ENCODE assay signal across 10 cellular contexts in genomic region chr4:119370392-119370791, GRCh38. TPM values are rescaled to one million over a fixed set of nuclear protein-coding genes. Genes with fewer than 3 reads are reported as not detected.
A peak's percentile ranks its signal among the peaks of the same experiment; 100 is the strongest.
DNase-seq lines count a peak whose midpoint lies in the region; ATAC-seq and TF ChIP-seq lines count a peak whose summit lies in the region.
"Not testable (repeated sequence)": the region's sequence is repeated elsewhere in the genome, so short reads cannot be mapped to it uniquely, and the experiment has no call there.
"Had no signal": no experiment of that assay in that cellular context is flagged by ENCODE, and none has a peak within 500 bp of the region (broad histone marks: within the 10 kb centered on the region; RNA-seq: fewer than 3 reads in every experiment).

No MANE protein-coding gene starts in this region.

- DNase-seq in GM23248 (peak; percentile 48), SIG-M5 (lab: John Stamatoyannopoulos, UW) (peak; percentile 79), activated T-cell treated with anti-CD3 and anti-CD28 coated beads for 1 hour (ENCODE audit: low read depth) (peak; percentile 12), thyroid gland (peak; percentile 6 to 10)
- not testable (repeated sequence) for DNase-seq in effector memory CD8-positive, alpha-beta T cell; progenitor cell of endocrine pancreas (ENCODE audit: low spot score, unreplicated experiment)

- not testable (repeated sequence) for H3K9me3 Mint-ChIP-seq in effector memory CD8-positive, alpha-beta T cell; progenitor cell of endocrine pancreas (ENCODE audit: low read depth)

- not testable (repeated sequence) for H3K9ac ChIP-seq in GM23248

- not testable (repeated sequence) for H3K27ac Mint-ChIP-seq in effector memory CD8-positive, alpha-beta T cell
- peak overlapping the region; percentile 39 for H3K27ac Mint-ChIP-seq in progenitor cell of endocrine pancreas

- TF ChIP-seq POLR2A in thyroid gland (IDR thresholded peaks at IDR 0.05) = not testable (repeated sequence)

- in situ Hi-C loops in GM23248 (cut with MboI) = not testable (repeated sequence)

- not testable (repeated sequence) for H3K4me2 ChIP-seq in GM23248 (ENCODE audit: unreplicated experiment)

- WGBS in GM23248 (ENCODE audit: low coverage in 1 of 2, low lambda C conversion rate in 2 of 2, missing lambda C conversion rate in 2 of 2), 2 experiments = 21 to 26% methylated on average over 5 of the region's 5 CpGs
- 15 to 19% methylated on average over 5 of the region's 5 CpGs for WGBS in thyroid gland, 2 donors

- not testable (repeated sequence) for H3K4me1 ChIP-seq in GM23248 (ENCODE audit: insufficient read depth); thyroid gland

- H3K9me2 ChIP-seq in GM23248 (ENCODE audit: insufficient read depth) = not testable (repeated sequence)

- not testable (repeated sequence) for H3K4me3 Mint-ChIP-seq in effector memory CD8-positive, alpha-beta T cell; progenitor cell of endocrine pancreas (ENCODE audit: low read depth)

- not testable (repeated sequence) for H3K36me3 Mint-ChIP-seq in effector memory CD8-positive, alpha-beta T cell (ENCODE audit: insufficient read depth); progenitor cell of endocrine pancreas (ENCODE audit: insufficient read depth)

- H3K4me3 ChIP-seq in GM23248; thyroid gland (replicated peaks in 1 of 3): not testable (repeated sequence)

- H2AFZ ChIP-seq in GM23248 = not testable (repeated sequence)

- not testable (repeated sequence) for H3K79me2 ChIP-seq in GM23248 (ENCODE audit: insufficient read depth)

- TF ChIP-seq CTCF in progenitor cell of endocrine pancreas (IDR thresholded peaks at IDR 0.05; ENCODE audit: unreplicated experiment); thyroid gland (IDR thresholded peaks at IDR 0.05): not testable (repeated sequence)

- H3K27me3 Mint-ChIP-seq in effector memory CD8-positive, alpha-beta T cell; progenitor cell of endocrine pancreas: not testable (repeated sequence)

- not testable (repeated sequence) for H3K27me3 ChIP-seq in GM23248 (replicated peaks; ENCODE audit: insufficient read depth); thyroid gland

- intact Hi-C loops in thyroid gland (cut with DNase I) = not testable (repeated sequence)

- ATAC-seq in GM18502 (IDR thresholded peaks at IDR 0.05; ENCODE audit: poor library complexity, unreplicated experiment) (peak; percentile 99), HG03565 (IDR thresholded peaks at IDR 0.05; ENCODE audit: unreplicated experiment) (peak; percentile 97)
- ATAC-seq in effector memory CD8-positive, alpha-beta T cell (replicated peaks) = peak; percentile 54

- not testable (repeated sequence) for H3F3A ChIP-seq in GM23248 (ENCODE audit: insufficient read depth)

- H3K36me3 ChIP-seq in GM23248 (ENCODE audit: low read depth); thyroid gland: not testable (repeated sequence)

- H3K9me3 ChIP-seq in GM23248 (ENCODE audit: low read depth); thyroid gland: not testable (repeated sequence)

- not testable (repeated sequence) for H4K20me1 ChIP-seq in GM23248 (ENCODE audit: insufficient read depth)

- H3K4me1 Mint-ChIP-seq in effector memory CD8-positive, alpha-beta T cell (ENCODE audit: low read depth in 2 of 2) = peaks cover 6 to 12% of the 10 kb centered on the region in 2 donors
- not testable (repeated sequence) for H3K4me1 Mint-ChIP-seq in progenitor cell of endocrine pancreas (ENCODE audit: low read depth)

- not testable (repeated sequence) for H3K27ac ChIP-seq in GM23248, thyroid gland

RNA-seq across cellular contexts. Expression of gene FABP2, which starts 48.5 kb away (rescaled TPM):
- not detected in 2 replicates for total RNA-seq in GM23248 (2014; rRNA removed; shearing (Covaris generic))
- not detected in 2 replicates for polyA plus RNA-seq in GM23248 (2016; fragmentation: Nextera tagmentation; extraction: Ambion mirVana)
- total RNA-seq in progenitor cell of endocrine pancreas (not detected in 2 replicates), thyroid gland (not detected)
- total RNA-seq: mucosa of gallbladder had no signal
- polyA plus RNA-seq: SK-N-SH had no signal
